In genomic region chr11:60995798-60996197, GRCh38 we compare ENCODE assay signal across 20 cellular contexts. TPM values are rescaled to one million over a fixed set of nuclear protein-coding genes. Genes with fewer than 3 reads are reported as not detected.
A peak's percentile ranks its signal among the peaks of the same experiment; 100 is the strongest.
DNase-seq lines count a peak whose midpoint lies in the region; ATAC-seq, FAIRE-seq and TF ChIP-seq lines count a peak whose summit lies in the region.
"Had no signal": no experiment of that assay in that cellular context is flagged by ENCODE, and none has a peak within 500 bp of the region (broad histone marks: within the 10 kb centered on the region; RNA-seq: fewer than 3 reads in every experiment).

No MANE protein-coding gene starts in this region.

- POLR2A ChIA-PET in T-cell (lab: Charles Lee), result no interaction called here

- H3K27ac ChIP-seq in left ventricle myocardium inferior (replicated peaks) (no peak overlapping the region), upper lobe of right lung (no peak overlapping the region)
- H3K27ac ChIP-seq: heart right ventricle, PC-9, SK-N-MC had no signal

- intact Hi-C loops in left ventricle myocardium superior (cut with micrococcal nuclease), result no loop called here
- intact Hi-C loops in left ventricle myocardium inferior (cut with micrococcal nuclease), result no loop called here
- intact Hi-C loops in upper lobe of right lung (cut with DNase I), result no loop called here

- H3K4me1 Mint-ChIP-seq in T-cell, result peaks cover 76 to 77% (median 77%) of the 10 kb centered on the region in 3 donors
- H3K4me1 Mint-ChIP-seq: memory B cell had no signal

- H3K36me3 ChIP-seq in left ventricle myocardium inferior (no peaks in the 10 kb centered on the region), bronchial epithelial cell (ENCODE audit: control insufficient read depth, insufficient read depth, low read length) (no peaks in the 10 kb centered on the region), upper lobe of right lung (no peaks in the 10 kb centered on the region)
- H3K36me3 ChIP-seq: heart right ventricle, pancreas had no signal

- DNase-seq in left ventricle myocardium superior (no peak), left ventricle myocardium inferior (no peak), T-cell (no peak), bronchial epithelial cell (ENCODE audit: low read depth) (peak; percentile 31), upper lobe of right lung (no peak), inferior parietal cortex (ENCODE audit: extremely low spot score) (no peak)
- DNase-seq: activated effector memory CD4-positive, alpha-beta T cell treated with Interleukin-2 at 50 U/mL for 16 hours; endodermal cell; naive B cell; stimulated activated CD4-positive, alpha-beta T cell treated with anti-CD3 and anti-CD28 coated beads, Interleukin-4, amount 100 ng/mL, for 1 hour had no signal

- peaks cover 75% of the 10 kb centered on the region for H3K27me3 ChIP-seq in left ventricle myocardium inferior (ENCODE audit: low read depth)
- H3K27me3 ChIP-seq in bronchial epithelial cell (ENCODE audit: control insufficient read depth, insufficient read depth, low read length), result peaks cover 4% of the 10 kb centered on the region
- no peaks in the 10 kb centered on the region for H3K27me3 ChIP-seq in upper lobe of right lung
- H3K27me3 ChIP-seq: pancreas had no signal

- H3K36me3 Mint-ChIP-seq in T-cell, result peaks cover 44% of the 10 kb centered on the region

- peak overlapping the region in 1 of 3 donors; percentile 75 for H3K4me3 Mint-ChIP-seq in T-cell
- H3K4me3 Mint-ChIP-seq: B cell, endodermal cell, memory B cell had no signal

- H3K4me3 ChIP-seq in left ventricle myocardium inferior, result no peak overlapping the region
- no peak overlapping the region for H3K4me3 ChIP-seq in bronchial epithelial cell (ENCODE audit: low read depth, low read length)
- H3K4me3 ChIP-seq in upper lobe of right lung, result no peak overlapping the region
- H3K4me3 ChIP-seq: heart right ventricle, pancreas, PC-9, SK-N-MC had no signal

- H3K4me1 ChIP-seq in left ventricle myocardium inferior (peaks cover 15% of the 10 kb centered on the region), upper lobe of right lung (peaks cover 16% of the 10 kb centered on the region)

- FAIRE-seq in bronchial epithelial cell (lab: Jason Lieb, UNC), result peak; percentile 62
- FAIRE-seq: astrocyte, islet of Langerhans, pancreas had no signal

- ATAC-seq in left ventricle myocardium superior (peak; percentile 43), T-cell (replicated peaks in 1 of 4) (no peak), upper lobe of right lung (peak; percentile 73), HG03565 (IDR thresholded peaks at IDR 0.05; ENCODE audit: unreplicated experiment) (no peak)

- no peaks in the 10 kb centered on the region for H3K27me3 Mint-ChIP-seq in T-cell
- H3K27me3 Mint-ChIP-seq: naive B cell had no signal

- CTCF ChIA-PET in T-cell (lab: Charles Lee), result no interaction called here

- peak overlapping the region; percentile 57 to 76 for H3K27ac Mint-ChIP-seq in T-cell
- H3K27ac Mint-ChIP-seq: B cell, endodermal cell, memory B cell had no signal

- H3K9me3 ChIP-seq in left ventricle myocardium inferior (replicated peaks), result no peaks in the 10 kb centered on the region
- H3K9me3 ChIP-seq in upper lobe of right lung, result no peaks in the 10 kb centered on the region
- H3K9me3 ChIP-seq: heart right ventricle, pancreas had no signal

- H3K9me3 Mint-ChIP-seq in T-cell, result no peaks in the 10 kb centered on the region
- H3K9me3 Mint-ChIP-seq: endodermal cell, memory B cell, naive B cell had no signal

- TF ChIP-seq CTCF in left ventricle myocardium inferior (IDR thresholded peaks at IDR 0.05; ENCODE audit: borderline replicate concordance) (no peak), bronchial epithelial cell (IDR thresholded peaks at IDR 0.05; ENCODE audit: insufficient read depth, low read length, severe bottlenecking) (no peak), upper lobe of right lung (IDR thresholded peaks at IDR 0.05) (no peak)

RNA-seq across cellular contexts. Expression of gene CD6, which starts 24.3 kb away (rescaled TPM):
- total RNA-seq in left ventricle myocardium superior (0.20 TPM), left ventricle myocardium inferior (0.47 TPM), T-cell (100 to 1,000 TPM; 413 to 594 (median 495) TPM), bronchial epithelial cell (not detected in 2 replicates), upper lobe of right lung (3.9 TPM)
- total RNA-seq: LHCN-M2 had no signal

RNA-seq across cellular contexts. Expression of gene SLC15A3, which starts 43.8 kb away (rescaled TPM):
- total RNA-seq in left ventricle myocardium superior (16.8 TPM), left ventricle myocardium inferior (15.4 TPM), T-cell (10 to 100 TPM in 1 of 5 donors, 1 to 10 TPM in 4; 5.4 to 12.2 (median 6.7) TPM), bronchial epithelial cell (0.38 and 1.3 TPM in 2 replicates), upper lobe of right lung (139 TPM)

Comparison
In these comparisons a context has a peak if more than half of its experiments do, and no peak if none do; other contexts are left out.
1. ATAC-seq: peak in left ventricle myocardium superior (single experiment) and upper lobe of right lung (single experiment); none in T-cell (0 of 4) and HG03565 (single experiment).
2. RNA of gene CD6, which starts 24.3 kb away (total RNA-seq): 413 to 594 TPM in T-cell; 3.9 TPM in upper lobe of right lung (single experiment), 0.47 TPM in left ventricle myocardium inferior (single experiment), 0.20 TPM in left ventricle myocardium superior (single experiment) and not detected in bronchial epithelial cell; every median in the first group is over 10 times any median in the second.